In the genomic region with DNA sequence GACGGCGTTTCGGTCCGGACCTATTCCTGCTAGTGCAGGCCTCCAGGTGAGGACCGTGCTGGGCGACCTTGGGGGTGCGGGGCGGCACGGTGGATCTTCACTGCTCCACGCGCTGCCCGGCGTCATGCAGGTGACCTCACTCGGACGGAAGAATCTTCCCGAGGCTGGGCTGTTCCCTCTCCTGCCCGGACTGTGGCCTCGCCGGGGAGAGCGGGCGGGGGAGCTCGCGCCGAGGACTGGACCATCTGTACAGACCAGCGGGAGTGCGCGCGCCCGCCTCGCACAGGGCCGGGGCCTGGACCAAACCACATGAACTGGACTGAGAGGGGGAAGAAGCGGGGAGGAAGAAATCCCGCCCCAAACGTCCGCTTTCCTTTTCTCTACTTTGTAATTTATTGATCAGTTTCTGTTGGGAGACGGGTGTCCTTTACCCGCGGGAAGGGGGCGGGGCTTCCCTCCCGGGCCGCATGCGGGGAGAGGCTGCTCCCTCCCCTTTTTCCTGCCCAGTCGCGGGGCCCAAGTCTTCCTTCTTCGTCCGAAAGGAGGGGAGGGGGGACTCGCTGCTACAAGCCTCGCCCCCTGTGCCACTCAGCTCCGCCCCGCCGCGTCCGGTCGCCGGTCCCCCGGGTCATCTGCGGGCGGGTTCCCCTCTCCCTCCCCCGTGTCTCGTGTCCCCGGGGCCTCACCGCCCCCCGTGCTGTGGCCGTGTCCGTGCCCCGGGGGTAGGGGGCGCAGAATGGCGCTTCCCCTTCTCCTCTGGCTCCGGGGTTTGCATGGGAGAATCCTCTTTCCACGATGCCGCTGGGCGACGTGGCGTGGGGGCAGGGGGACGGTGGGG, we compare ENCODE assay signal across 1 cellular context.
A peak's percentile ranks its signal among the peaks of the same experiment; 100 is the strongest.
TF ChIP-seq lines count a peak whose summit lies in the region.

No MANE protein-coding gene starts in this region.

TF ChIP-seq in HepG2, 621 proteins besides CTCF, POLR2A, EP300 and RAD21 (continued from another document and continues in another):
- peak; percentile 83; the same call in 1 of the 2 replicates for TF ChIP-seq ZNF773 (CRISPR knock-in tag; IDR thresholded peaks at IDR 0.05; ENCODE audit: borderline replicate concordance)
- TF ChIP-seq, protein P1, sequence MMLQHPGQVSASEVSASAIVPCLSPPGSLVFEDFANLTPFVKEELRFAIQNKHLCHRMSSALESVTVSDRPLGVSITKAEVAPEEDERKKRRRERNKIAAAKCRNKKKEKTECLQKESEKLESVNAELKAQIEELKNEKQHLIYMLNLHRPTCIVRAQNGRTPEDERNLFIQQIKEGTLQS (CRISPR knock-in tag; IDR thresholded peaks at IDR 0.05): no peak
- peak; percentile 24; the same call in 1 of the 2 replicates for TF ChIP-seq HMG20A (CRISPR knock-in tag; IDR thresholded peaks at IDR 0.05; ENCODE audit: borderline replicate concordance)
- TF ChIP-seq ZNF468 (CRISPR knock-in tag; IDR thresholded peaks at IDR 0.05): no peak
- TF ChIP-seq, protein P2, sequence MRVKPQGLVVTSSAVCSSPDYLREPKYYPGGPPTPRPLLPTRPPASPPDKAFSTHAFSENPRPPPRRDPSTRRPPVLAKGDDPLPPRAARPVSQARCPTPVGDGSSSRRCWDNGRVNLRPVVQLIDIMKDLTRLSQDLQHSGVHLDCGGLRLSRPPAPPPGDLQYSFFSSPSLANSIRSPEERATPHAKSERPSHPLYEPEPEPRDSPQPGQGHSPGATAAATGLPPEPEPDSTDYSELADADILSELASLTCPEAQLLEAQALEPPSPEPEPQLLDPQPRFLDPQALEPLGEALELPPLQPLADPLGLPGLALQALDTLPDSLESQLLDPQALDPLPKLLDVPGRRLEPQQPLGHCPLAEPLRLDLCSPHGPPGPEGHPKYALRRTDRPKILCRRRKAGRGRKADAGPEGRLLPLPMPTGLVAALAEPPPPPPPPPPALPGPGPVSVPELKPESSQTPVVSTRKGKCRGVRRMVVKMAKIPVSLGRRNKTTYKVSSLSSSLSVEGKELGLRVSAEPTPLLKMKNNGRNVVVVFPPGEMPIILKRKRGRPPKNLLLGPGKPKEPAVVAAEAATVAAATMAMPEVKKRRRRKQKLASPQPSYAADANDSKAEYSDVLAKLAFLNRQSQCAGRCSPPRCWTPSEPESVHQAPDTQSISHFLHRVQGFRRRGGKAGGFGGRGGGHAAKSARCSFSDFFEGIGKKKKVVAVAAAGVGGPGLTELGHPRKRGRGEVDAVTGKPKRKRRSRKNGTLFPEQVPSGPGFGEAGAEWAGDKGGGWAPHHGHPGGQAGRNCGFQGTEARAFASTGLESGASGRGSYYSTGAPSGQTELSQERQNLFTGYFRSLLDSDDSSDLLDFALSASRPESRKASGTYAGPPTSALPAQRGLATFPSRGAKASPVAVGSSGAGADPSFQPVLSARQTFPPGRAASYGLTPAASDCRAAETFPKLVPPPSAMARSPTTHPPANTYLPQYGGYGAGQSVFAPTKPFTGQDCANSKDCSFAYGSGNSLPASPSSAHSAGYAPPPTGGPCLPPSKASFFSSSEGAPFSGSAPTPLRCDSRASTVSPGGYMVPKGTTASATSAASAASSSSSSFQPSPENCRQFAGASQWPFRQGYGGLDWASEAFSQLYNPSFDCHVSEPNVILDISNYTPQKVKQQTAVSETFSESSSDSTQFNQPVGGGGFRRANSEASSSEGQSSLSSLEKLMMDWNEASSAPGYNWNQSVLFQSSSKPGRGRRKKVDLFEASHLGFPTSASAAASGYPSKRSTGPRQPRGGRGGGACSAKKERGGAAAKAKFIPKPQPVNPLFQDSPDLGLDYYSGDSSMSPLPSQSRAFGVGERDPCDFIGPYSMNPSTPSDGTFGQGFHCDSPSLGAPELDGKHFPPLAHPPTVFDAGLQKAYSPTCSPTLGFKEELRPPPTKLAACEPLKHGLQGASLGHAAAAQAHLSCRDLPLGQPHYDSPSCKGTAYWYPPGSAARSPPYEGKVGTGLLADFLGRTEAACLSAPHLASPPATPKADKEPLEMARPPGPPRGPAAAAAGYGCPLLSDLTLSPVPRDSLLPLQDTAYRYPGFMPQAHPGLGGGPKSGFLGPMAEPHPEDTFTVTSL (CRISPR knock-in tag; IDR thresholded peaks at IDR 0.05; ENCODE audit: borderline replicate concordance): 0 out of 2 replicates have a peak, but pooled peaks have one; percentile 28
- TF ChIP-seq NFIC (IDR thresholded peaks at IDR 0.05; ENCODE audit: low read length): no peak
- TF ChIP-seq SNRNP70 (IDR thresholded peaks at IDR 0.05; ENCODE audit: low read depth, low read length): no peak
- TF ChIP-seq, protein P3, sequence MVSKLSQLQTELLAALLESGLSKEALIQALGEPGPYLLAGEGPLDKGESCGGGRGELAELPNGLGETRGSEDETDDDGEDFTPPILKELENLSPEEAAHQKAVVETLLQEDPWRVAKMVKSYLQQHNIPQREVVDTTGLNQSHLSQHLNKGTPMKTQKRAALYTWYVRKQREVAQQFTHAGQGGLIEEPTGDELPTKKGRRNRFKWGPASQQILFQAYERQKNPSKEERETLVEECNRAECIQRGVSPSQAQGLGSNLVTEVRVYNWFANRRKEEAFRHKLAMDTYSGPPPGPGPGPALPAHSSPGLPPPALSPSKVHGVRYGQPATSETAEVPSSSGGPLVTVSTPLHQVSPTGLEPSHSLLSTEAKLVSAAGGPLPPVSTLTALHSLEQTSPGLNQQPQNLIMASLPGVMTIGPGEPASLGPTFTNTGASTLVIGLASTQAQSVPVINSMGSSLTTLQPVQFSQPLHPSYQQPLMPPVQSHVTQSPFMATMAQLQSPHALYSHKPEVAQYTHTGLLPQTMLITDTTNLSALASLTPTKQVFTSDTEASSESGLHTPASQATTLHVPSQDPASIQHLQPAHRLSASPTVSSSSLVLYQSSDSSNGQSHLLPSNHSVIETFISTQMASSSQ (IDR thresholded peaks at IDR 0.05; ENCODE audit: low read depth): no peak
- TF ChIP-seq, protein P3 (CRISPR knock-in tag; IDR thresholded peaks at IDR 0.05; ENCODE audit: borderline replicate concordance): no peak
- no peak for TF ChIP-seq PAWR (CRISPR knock-in tag; IDR thresholded peaks at IDR 0.05; ENCODE audit: borderline replicate concordance)
- TF ChIP-seq, protein P4, sequence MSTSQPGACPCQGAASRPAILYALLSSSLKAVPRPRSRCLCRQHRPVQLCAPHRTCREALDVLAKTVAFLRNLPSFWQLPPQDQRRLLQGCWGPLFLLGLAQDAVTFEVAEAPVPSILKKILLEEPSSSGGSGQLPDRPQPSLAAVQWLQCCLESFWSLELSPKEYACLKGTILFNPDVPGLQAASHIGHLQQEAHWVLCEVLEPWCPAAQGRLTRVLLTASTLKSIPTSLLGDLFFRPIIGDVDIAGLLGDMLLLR (CRISPR knock-in tag; IDR thresholded peaks at IDR 0.05): no peak
- TF ChIP-seq ZNF10 (CRISPR knock-in tag; IDR thresholded peaks at IDR 0.05; ENCODE audit: borderline replicate concordance, low read depth): no peak
- TF ChIP-seq ZSCAN22 (CRISPR knock-in tag; IDR thresholded peaks at IDR 0.05): no peak
- no peak for TF ChIP-seq ZBTB42 (CRISPR knock-in tag; IDR thresholded peaks at IDR 0.05)
- TF ChIP-seq, protein P5, sequence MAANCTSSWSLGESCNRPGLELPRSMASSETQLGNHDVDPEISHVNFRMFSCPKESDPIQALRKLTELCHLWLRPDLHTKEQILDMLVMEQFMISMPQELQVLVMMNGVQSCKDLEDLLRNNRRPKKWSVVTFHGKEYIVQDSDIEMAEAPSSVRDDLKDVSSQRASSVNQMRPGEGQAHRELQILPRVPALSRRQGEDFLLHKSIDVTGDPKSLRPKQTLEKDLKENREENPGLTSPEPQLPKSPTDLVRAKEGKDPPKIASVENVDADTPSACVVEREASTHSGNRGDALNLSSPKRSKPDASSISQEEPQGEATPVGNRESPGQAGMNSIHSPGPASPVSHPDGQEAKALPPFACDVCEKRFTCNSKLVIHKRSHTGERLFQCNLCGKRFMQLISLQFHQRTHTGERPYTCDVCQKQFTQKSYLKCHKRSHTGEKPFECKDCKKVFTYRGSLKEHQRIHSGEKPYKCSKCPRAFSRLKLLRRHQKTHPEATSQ (CRISPR knock-in tag; IDR thresholded peaks at IDR 0.05; ENCODE audit: borderline replicate concordance): peak; percentile 24; the same call in 1 of the 2 replicates
- no peak for TF ChIP-seq HOXD1 (CRISPR knock-in tag; IDR thresholded peaks at IDR 0.05)
- TF ChIP-seq, protein P6, sequence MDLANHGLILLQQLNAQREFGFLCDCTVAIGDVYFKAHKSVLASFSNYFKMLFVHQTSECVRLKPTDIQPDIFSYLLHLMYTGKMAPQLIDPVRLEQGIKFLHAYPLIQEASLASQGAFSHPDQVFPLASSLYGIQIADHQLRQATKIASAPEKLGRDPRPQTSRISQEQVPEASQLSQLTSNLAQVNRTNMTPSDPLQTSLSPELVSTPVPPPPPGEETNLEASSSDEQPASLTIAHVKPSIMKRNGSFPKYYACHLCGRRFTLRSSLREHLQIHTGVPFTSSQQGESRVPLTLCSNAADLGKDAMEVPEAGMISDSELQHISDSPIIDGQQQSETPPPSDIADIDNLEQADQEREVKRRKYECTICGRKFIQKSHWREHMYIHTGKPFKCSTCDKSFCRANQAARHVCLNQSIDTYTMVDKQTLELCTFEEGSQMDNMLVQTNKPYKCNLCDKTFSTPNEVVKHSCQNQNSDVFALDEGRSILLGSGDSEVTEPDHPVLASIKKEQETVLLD (CRISPR knock-in tag; IDR thresholded peaks at IDR 0.05; ENCODE audit: low read depth): peak; percentile 27; the same call in 1 of the 2 replicates
- TF ChIP-seq, protein P7, sequence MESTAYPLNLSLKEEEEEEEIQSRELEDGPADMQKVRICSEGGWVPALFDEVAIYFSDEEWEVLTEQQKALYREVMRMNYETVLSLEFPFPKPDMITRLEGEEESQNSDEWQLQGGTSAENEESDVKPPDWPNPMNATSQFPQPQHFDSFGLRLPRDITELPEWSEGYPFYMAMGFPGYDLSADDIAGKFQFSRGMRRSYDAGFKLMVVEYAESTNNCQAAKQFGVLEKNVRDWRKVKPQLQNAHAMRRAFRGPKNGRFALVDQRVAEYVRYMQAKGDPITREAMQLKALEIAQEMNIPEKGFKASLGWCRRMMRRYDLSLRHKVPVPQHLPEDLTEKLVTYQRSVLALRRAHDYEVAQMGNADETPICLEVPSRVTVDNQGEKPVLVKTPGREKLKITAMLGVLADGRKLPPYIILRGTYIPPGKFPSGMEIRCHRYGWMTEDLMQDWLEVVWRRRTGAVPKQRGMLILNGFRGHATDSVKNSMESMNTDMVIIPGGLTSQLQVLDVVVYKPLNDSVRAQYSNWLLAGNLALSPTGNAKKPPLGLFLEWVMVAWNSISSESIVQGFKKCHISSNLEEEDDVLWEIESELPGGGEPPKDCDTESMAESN (CRISPR knock-in tag; conservative IDR thresholded peaks at IDR 0.05): peak; percentile 65; the same call in 1 of the 2 replicates
- TF ChIP-seq ZNF24 (IDR thresholded peaks at IDR 0.05): no peak
- no peak; the same call in 1 of the 2 replicates for TF ChIP-seq TAF1 (CRISPR knock-in tag; IDR thresholded peaks at IDR 0.05)
- peak; percentile 34; the same call in 1 of the 2 replicates for TF ChIP-seq ATF7-NPFF (CRISPR knock-in tag; IDR thresholded peaks at IDR 0.05; ENCODE audit: low read depth)
- 0 out of 2 replicates have a peak, but pooled peaks have one; percentile 46 for TF ChIP-seq ZNF180 (CRISPR knock-in tag; IDR thresholded peaks at IDR 0.05; ENCODE audit: borderline replicate concordance, low read depth)
- TF ChIP-seq NFATC3 (CRISPR knock-in tag; IDR thresholded peaks at IDR 0.05): no peak
- TF ChIP-seq, protein P8, sequence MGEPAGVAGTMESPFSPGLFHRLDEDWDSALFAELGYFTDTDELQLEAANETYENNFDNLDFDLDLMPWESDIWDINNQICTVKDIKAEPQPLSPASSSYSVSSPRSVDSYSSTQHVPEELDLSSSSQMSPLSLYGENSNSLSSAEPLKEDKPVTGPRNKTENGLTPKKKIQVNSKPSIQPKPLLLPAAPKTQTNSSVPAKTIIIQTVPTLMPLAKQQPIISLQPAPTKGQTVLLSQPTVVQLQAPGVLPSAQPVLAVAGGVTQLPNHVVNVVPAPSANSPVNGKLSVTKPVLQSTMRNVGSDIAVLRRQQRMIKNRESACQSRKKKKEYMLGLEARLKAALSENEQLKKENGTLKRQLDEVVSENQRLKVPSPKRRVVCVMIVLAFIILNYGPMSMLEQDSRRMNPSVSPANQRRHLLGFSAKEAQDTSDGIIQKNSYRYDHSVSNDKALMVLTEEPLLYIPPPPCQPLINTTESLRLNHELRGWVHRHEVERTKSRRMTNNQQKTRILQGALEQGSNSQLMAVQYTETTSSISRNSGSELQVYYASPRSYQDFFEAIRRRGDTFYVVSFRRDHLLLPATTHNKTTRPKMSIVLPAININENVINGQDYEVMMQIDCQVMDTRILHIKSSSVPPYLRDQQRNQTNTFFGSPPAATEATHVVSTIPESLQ (CRISPR knock-in tag; conservative IDR thresholded peaks at IDR 0.05): no peak
- no peak for TF ChIP-seq RBM22 (optimal IDR thresholded peaks at IDR 0.05; ENCODE audit: low read length)
- no peak; the same call in 1 of the 2 replicates for TF ChIP-seq ZNF724P (CRISPR knock-in tag; IDR thresholded peaks at IDR 0.05; ENCODE audit: borderline replicate concordance)
- no peak for TF ChIP-seq ZNF816 (CRISPR knock-in tag; IDR thresholded peaks at IDR 0.05; ENCODE audit: borderline replicate concordance)
- TF ChIP-seq, protein P9, sequence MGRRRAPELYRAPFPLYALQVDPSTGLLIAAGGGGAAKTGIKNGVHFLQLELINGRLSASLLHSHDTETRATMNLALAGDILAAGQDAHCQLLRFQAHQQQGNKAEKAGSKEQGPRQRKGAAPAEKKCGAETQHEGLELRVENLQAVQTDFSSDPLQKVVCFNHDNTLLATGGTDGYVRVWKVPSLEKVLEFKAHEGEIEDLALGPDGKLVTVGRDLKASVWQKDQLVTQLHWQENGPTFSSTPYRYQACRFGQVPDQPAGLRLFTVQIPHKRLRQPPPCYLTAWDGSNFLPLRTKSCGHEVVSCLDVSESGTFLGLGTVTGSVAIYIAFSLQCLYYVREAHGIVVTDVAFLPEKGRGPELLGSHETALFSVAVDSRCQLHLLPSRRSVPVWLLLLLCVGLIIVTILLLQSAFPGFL (CRISPR knock-in tag; IDR thresholded peaks at IDR 0.05): no peak
- TF ChIP-seq FLYWCH1 (CRISPR knock-in tag; IDR thresholded peaks at IDR 0.05): no peak
- TF ChIP-seq, protein P10, sequence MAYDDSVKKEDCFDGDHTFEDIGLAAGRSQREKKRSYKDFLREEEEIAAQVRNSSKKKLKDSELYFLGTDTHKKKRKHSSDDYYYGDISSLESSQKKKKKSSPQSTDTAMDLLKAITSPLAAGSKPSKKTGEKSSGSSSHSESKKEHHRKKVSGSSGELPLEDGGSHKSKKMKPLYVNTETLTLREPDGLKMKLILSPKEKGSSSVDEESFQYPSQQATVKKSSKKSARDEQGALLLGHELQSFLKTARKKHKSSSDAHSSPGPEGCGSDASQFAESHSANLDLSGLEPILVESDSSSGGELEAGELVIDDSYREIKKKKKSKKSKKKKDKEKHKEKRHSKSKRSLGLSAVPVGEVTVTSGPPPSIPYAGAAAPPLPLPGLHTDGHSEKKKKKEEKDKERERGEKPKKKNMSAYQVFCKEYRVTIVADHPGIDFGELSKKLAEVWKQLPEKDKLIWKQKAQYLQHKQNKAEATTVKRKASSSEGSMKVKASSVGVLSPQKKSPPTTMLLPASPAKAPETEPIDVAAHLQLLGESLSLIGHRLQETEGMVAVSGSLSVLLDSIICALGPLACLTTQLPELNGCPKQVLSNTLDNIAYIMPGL (CRISPR knock-in tag; IDR thresholded peaks at IDR 0.05; ENCODE audit: borderline replicate concordance in 1 of 2, low read depth in 1 of 2): peak in 1 of 2 experiments; percentile 81; a peak in 3 of 4 replicates
